8 cellular contexts compared by ENCODE assay signal in genomic region chr9:112487008-112487798, GRCh38. TPM values are rescaled to one million over a fixed set of nuclear protein-coding genes. Genes with fewer than 3 reads are reported as not detected.
DNase-seq lines count a peak whose midpoint lies in the region; ATAC-seq lines count a peak whose summit lies in the region.

No MANE protein-coding gene starts in this region.

- peak overlapping the region; percentile 95 for H3K4me3 ChIP-seq in urinary bladder (ENCODE audit: low read depth, low read length)

- intact Hi-C loops in Right ventricle myocardium superior (cut with DNase I): no loop called here
- intact Hi-C loops in posterior cingulate gyrus (cut with DNase I): loop anchor here (2.0 to 5.0 kb wide), 3 partner anchors 85 to 218 kb away; partner anchors contain the start of gene HSDL2

- no peak overlapping the region for H3K27ac ChIP-seq in urinary bladder (ENCODE audit: low read depth)

- DNase-seq in DMS114 treated with DMSO at 0.1 percent for 48 hours (lab: John Stamatoyannopoulos, UW; ENCODE audit: unreplicated experiment): peak; percentile 27
- DNase-seq in HT-29 (ENCODE audit: low spot score): peak; percentile 63
- DNase-seq in SK-N-DZ (ENCODE audit: low spot score): peak; percentile 67
- peak; percentile 63 for DNase-seq in activated naive CD4-positive, alpha-beta T cell treated with anti-CD3 and anti-CD28 coated beads, Interleukin-2, amount 50 U/mL, for 16 hours
- DNase-seq in Right ventricle myocardium superior: peak; percentile 70
- DNase-seq in posterior cingulate gyrus: peak; percentile 26 to 94 (median 43)

- no peaks in the 10 kb centered on the region for H3K36me3 ChIP-seq in urinary bladder (ENCODE audit: insufficient read depth)

- under 1% methylated on average over 80 of the region's 80 CpGs for WGBS in urinary bladder

- ATAC-seq in GM21390 (IDR thresholded peaks at IDR 0.05; ENCODE audit: unreplicated experiment) (peak; percentile 44), Right ventricle myocardium superior (ENCODE audit: poor library complexity) (peak; percentile 49)

- H3K4me1 ChIP-seq in urinary bladder (ENCODE audit: insufficient read depth): no peaks in the 10 kb centered on the region

RNA-seq across cellular contexts. Expression of gene KIAA1958, which starts 0.6 kb away (rescaled TPM):
- 7.5 and 9.2 TPM in 2 replicates for total RNA-seq in HT-29 (2014; rRNA removed; shearing (Covaris generic))
- 6.7 and 8.4 TPM in 2 replicates for polyA plus RNA-seq in SK-N-DZ (2014; cell fraction: cytosol; rRNA removed)
- polyA plus RNA-seq in SK-N-DZ (2014; cell fraction: nucleus; rRNA removed): 7.3 and 15.7 TPM in 2 replicates
- total RNA-seq in Right ventricle myocardium superior (3.9 TPM), urinary bladder (11.3 TPM)
- polyA plus RNA-seq in urinary bladder: 1.3 TPM
